In the genomic region with DNA sequence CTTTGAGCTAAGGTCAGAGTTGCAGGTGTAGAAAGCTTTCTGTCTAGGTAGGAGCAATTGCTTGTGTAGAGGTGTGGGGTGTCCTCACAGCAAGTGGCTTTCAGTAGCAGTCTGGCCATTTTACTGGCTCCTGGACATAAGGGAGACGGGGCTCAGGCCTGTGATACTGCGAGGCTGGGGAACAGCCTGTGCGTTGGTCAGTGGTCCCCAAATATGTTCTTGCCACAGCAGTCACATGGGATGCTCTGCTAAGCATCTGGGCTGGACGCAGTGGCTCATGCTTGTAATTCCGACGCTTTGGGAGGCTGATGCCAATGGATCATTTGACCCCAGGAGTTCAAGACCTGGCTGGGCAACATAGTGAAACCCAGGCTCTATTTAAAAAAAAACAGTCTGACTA, we compare ENCODE assay signal across 17 cellular contexts. TPM values are rescaled to one million over a fixed set of nuclear protein-coding genes. Genes with fewer than 3 reads are reported as not detected.
DNase-seq lines count a peak whose midpoint lies in the region; ATAC-seq and TF ChIP-seq lines count a peak whose summit lies in the region.
"Had no signal": no experiment of that assay in that cellular context is flagged by ENCODE, and none has a peak within 500 bp of the region (broad histone marks: within the 10 kb centered on the region; RNA-seq: fewer than 3 reads in every experiment).

No MANE protein-coding gene starts in this region.

- H3K27me3 ChIP-seq in HUES64 (ENCODE audit: insufficient read depth, low read length), result no peaks in the 10 kb centered on the region
- H3K27me3 ChIP-seq: breast epithelium, Peyer's patch had no signal

- H3K36me3 Mint-ChIP-seq in Calu3 (ENCODE audit: insufficient read depth, unreplicated experiment) (peaks cover 62% of the 10 kb centered on the region), natural killer cell (no peaks in the 10 kb centered on the region)
- H3K36me3 Mint-ChIP-seq in activated T-helper 17 cell treated with anti-CD3 and anti-CD28 coated beads, Interleukin-2, amount 50 U/mL, for 72 hours (ENCODE audit: low read depth), result peaks cover 76% of the 10 kb centered on the region

- H3K27me3 Mint-ChIP-seq in Calu3 (ENCODE audit: unreplicated experiment), result no peaks in the 10 kb centered on the region
- no peaks in the 10 kb centered on the region for H3K27me3 Mint-ChIP-seq in activated T-helper 17 cell treated with anti-CD3 and anti-CD28 coated beads, Interleukin-2, amount 50 U/mL, for 72 hours
- no peaks in the 10 kb centered on the region for H3K27me3 Mint-ChIP-seq in natural killer cell (ENCODE audit: low read depth in 2 of 2)

- H3K4me1 Mint-ChIP-seq in Calu3 (ENCODE audit: low read depth, unreplicated experiment) (peaks cover 21% of the 10 kb centered on the region), natural killer cell (peaks cover 19 to 23% of the 10 kb centered on the region in 2 donors)
- H3K4me1 Mint-ChIP-seq in activated T-helper 17 cell treated with anti-CD3 and anti-CD28 coated beads, Interleukin-2, amount 50 U/mL, for 72 hours, result peaks cover 9% of the 10 kb centered on the region

- H3K27ac ChIP-seq in HUES64 (ENCODE audit: low read depth, low read length), result no peak overlapping the region
- H3K27ac ChIP-seq: breast epithelium, epithelial cell of prostate, Peyer's patch had no signal

- H3K4me3 ChIP-seq in HUES64 (ENCODE audit: low read length), result peak overlapping the region; percentile 98; the same call in 1 of the 2 replicates
- H3K4me3 ChIP-seq: Peyer's patch had no signal

- no peaks in the 10 kb centered on the region for H3K9me3 Mint-ChIP-seq in Calu3 (ENCODE audit: low read depth, unreplicated experiment)
- H3K9me3 Mint-ChIP-seq in activated T-helper 17 cell treated with anti-CD3 and anti-CD28 coated beads, Interleukin-2, amount 50 U/mL, for 72 hours, result no peaks in the 10 kb centered on the region
- no peaks in the 10 kb centered on the region for H3K9me3 Mint-ChIP-seq in natural killer cell

- H3K27ac Mint-ChIP-seq in Calu3 (ENCODE audit: unreplicated experiment) (peak overlapping the region; percentile 69), natural killer cell (peak overlapping the region; percentile 70 to 71)
- peak overlapping the region; percentile 81 for H3K27ac Mint-ChIP-seq in activated T-helper 17 cell treated with anti-CD3 and anti-CD28 coated beads, Interleukin-2, amount 50 U/mL, for 72 hours

- H3K4me1 ChIP-seq in HUES64 (ENCODE audit: insufficient read depth, low read length), result peaks cover 17% of the 10 kb centered on the region
- H3K4me1 ChIP-seq: breast epithelium had no signal

- intact Hi-C loops in Calu3 (cut with micrococcal nuclease; ENCODE audit: unreplicated experiment), result no loop called here
- intact Hi-C loops in natural killer cell (cut with micrococcal nuclease), result no loop called here

- BruUV-seq in Calu3 (replicated peaks; lab: Mats Ljungman, UMichigan), result no TSS peak

- CTCF ChIA-PET in Calu3 (lab: Charles Lee), result interaction anchor here (0.7 kb wide), 1 partner anchor 27 kb away, joined by 3 read pairs; no protein-coding TSS in a partner anchor

- DNase-seq in Calu3 (no peak), natural killer cell (no peak), NCI-H2107 (lab: John Stamatoyannopoulos, UW) (no peak), DMS 273 (lab: John Stamatoyannopoulos, UW; ENCODE audit: unreplicated experiment) (no peak)
- DNase-seq: activated CD8-positive, alpha-beta memory T cell treated with anti-CD3 and anti-CD28 coated beads, Interleukin-2, amount 50 U/mL, for 48 hours; DMS 273 treated with DMSO at 0.1 percent for 48 hours; GOT3; hippocampal formation; mammary epithelial cell; Peyer's patch; stimulated activated CD4-positive, alpha-beta T cell treated with anti-CD3 and anti-CD28 coated beads, Interleukin-4, amount 100 ng/mL, for 1 hour; T1000 had no signal

- no peak for ATAC-seq in activated T-helper 17 cell treated with anti-CD3 and anti-CD28 coated beads, Interleukin-2, amount 50 U/mL, for 72 hours (replicated peaks)
- ATAC-seq in natural killer cell (no peak), GM21528 (IDR thresholded peaks at IDR 0.05; ENCODE audit: low FRiP score, unreplicated experiment) (no peak)

- no peaks in the 10 kb centered on the region for H3K9me3 ChIP-seq in HUES64 (ENCODE audit: insufficient read depth, low read depth, low read length)
- H3K9me3 ChIP-seq: breast epithelium, Peyer's patch had no signal

- peak overlapping the region; percentile 100; the same call in 1 of the 2 replicates for H3K9ac ChIP-seq in HUES64 (ENCODE audit: low read depth, low read length)

- 91% methylated on average over 6 of the region's 6 CpGs for WGBS in HUES64

- H3K36me3 ChIP-seq in HUES64 (ENCODE audit: insufficient read depth, low read length), result peaks cover 60% of the 10 kb centered on the region

- TF ChIP-seq CTCF in Calu3 (IDR thresholded peaks at IDR 0.05; ENCODE audit: unreplicated experiment) (no peak), natural killer cell (IDR thresholded peaks at IDR 0.05) (no peak)

- H3K4me3 Mint-ChIP-seq in Calu3 (ENCODE audit: low read depth, unreplicated experiment), result no peak overlapping the region
- peak overlapping the region; percentile 98 for H3K4me3 Mint-ChIP-seq in activated T-helper 17 cell treated with anti-CD3 and anti-CD28 coated beads, Interleukin-2, amount 50 U/mL, for 72 hours
- H3K4me3 Mint-ChIP-seq in natural killer cell, result peak overlapping the region; percentile 90

RNA-seq across cellular contexts. Expression of gene MCM5, which starts 1.9 kb away (rescaled TPM):
- total RNA-seq in Calu3 (2022) (88.4 and 93.0 TPM in 2 replicates), natural killer cell (10 to 100 TPM; 59.3 to 73.8 (median 61.5) TPM)
- 173 TPM for polyA plus RNA-seq in HUES64 (2013, experiment 1 of 2)
- 128 TPM for polyA plus RNA-seq in HUES64 (2013, experiment 2 of 2)
- total RNA-seq in activated T-helper 17 cell treated with anti-CD3 and anti-CD28 coated beads, Interleukin-2, amount 50 U/mL, for 72 hours, result 100 to 1,000 TPM; 124 to 273 TPM

RNA-seq across cellular contexts. Expression of gene HMOX1, which starts 21.0 kb away (rescaled TPM):
- total RNA-seq in Calu3 (2022) (0.73 and 0.85 TPM in 2 replicates), natural killer cell (10 to 100 TPM in 2 of 3 donors, 1 to 10 TPM in 1; 7.5 to 61.6 (median 15.9) TPM)
- 18.9 TPM for polyA plus RNA-seq in HUES64 (2013, experiment 1 of 2)
- 15.0 TPM for polyA plus RNA-seq in HUES64 (2013, experiment 2 of 2)
- total RNA-seq in activated T-helper 17 cell treated with anti-CD3 and anti-CD28 coated beads, Interleukin-2, amount 50 U/mL, for 72 hours, result 1 to 10 TPM; 3.5 to 7.3 TPM
